1 cellular context compared by ENCODE assay signal in the genomic region with DNA sequence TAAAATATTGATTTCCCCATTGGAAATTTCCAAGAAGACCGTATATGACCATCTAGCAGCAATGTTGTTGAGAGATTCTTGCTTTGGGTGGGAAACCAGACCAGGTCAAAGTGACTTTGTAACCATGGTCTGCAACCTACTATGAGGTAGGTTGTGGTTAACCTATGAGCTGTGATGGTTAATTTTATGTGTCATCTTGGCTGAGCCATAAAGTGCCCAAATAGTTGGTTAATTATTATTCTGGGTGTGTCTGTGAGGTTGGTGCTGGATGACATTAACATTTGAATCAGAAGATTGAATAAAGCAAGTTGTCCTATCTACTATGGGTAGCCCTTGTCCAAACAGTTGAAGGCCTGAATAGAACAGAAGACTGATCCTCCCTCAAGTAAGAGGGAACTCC.
TF ChIP-seq lines count a peak whose summit lies in the region.

No MANE protein-coding gene starts in this region.

TF ChIP-seq in GM12878, 131 proteins besides CTCF, POLR2A, EP300 and RAD21:
- TF ChIP-seq ETV6 (conservative IDR thresholded peaks at IDR 0.05 in 1 of 2, IDR thresholded peaks at IDR 0.05 in 1 of 2; ENCODE audit: borderline replicate concordance in 1 of 2, low read depth in 1 of 2) = no peak
- 0 out of 2 replicates have a peak, but pooled peaks have one; percentile 31 for TF ChIP-seq RUNX3 (IDR thresholded peaks at IDR 0.05; ENCODE audit: low read length)
